ENCODE assay signal across 8 cellular contexts in the genomic region with DNA sequence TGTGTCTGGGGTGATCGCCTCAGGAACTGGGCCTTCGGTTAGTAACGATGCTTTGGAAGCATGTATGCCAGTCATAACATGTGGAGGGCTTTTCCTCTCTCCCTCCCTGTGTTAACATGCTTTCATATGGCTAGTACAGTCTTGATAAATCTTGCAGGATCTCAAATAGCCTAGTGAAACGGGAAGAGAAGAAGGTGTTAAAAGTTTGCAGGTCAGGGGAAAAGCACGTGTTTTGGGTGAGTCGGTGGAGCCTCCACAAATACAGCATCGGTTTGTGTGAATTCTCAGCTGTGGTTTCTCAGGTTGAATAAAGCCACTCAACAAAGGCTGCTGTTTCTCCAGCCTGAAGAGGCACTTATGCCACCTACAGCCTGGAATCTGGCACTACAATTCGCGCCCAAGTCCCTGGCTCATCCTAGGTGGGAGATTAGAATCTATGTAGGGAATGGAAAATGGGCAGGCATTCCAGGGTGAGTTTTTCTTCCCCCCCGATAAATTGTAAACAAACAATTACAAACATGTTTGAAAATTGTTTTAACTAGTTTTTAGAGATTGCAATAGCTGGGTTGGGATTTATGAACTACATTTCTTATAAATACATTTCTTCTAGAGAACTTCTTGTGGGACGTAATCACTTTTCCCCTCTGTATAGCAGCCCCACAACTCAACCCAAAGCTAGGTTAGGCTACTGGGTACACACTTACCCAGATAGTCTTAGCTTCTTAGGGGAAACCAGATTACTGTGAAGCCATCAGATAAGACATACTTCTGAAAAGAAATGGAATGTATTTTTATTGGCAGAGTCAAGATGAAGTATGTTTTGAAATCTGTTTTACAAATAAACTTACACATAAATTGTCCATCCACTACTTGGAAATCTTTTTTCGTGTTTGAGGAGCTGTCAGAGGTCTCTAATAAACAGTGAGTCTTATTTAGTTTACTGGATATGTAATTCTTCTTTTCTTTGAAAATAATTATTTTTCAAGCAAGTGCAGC. TPM values are rescaled to one million over a fixed set of nuclear protein-coding genes. Genes with fewer than 3 reads are reported as not detected.
A peak's percentile ranks its signal among the peaks of the same experiment; 100 is the strongest.
DNase-seq lines count a peak whose midpoint lies in the region; ATAC-seq, FAIRE-seq and TF ChIP-seq lines count a peak whose summit lies in the region.

No MANE protein-coding gene starts in this region.

- no peaks in the 10 kb centered on the region for H3K9me3 ChIP-seq in keratinocyte (ENCODE audit: control insufficient read depth, low read depth, low read length)

- dilution Hi-C loops in keratinocyte (cut with MboI; ENCODE audit: extremely low pct_ligation_motif_present, low sequenced_read_pairs), result no loop called here

- no peak overlapping the region for H2AFZ ChIP-seq in keratinocyte (ENCODE audit: control insufficient read depth, low read length)

- no peaks in the 10 kb centered on the region for H3K79me2 ChIP-seq in keratinocyte (ENCODE audit: control insufficient read depth, insufficient read depth, low read length)

- H3K27ac ChIP-seq in keratinocyte (ENCODE audit: control insufficient read depth, insufficient read depth, low read length), result no peak overlapping the region

- H3K9ac ChIP-seq in keratinocyte (ENCODE audit: control insufficient read depth, extremely low read depth, insufficient read depth, low read length), result no peak overlapping the region

- H3K4me3 ChIP-seq in keratinocyte (ENCODE audit: control insufficient read depth in 2 of 3, extremely low read depth in 1 of 3, insufficient read depth in 2 of 3, low read depth in 1 of 3, low read length in 3 of 3), result no peak overlapping the region

- peak overlapping the region; percentile 20 for H3K4me2 ChIP-seq in keratinocyte (ENCODE audit: control insufficient read depth, extremely low read depth, insufficient read depth, low read depth, low read length)

- FAIRE-seq in keratinocyte (lab: Jason Lieb, UNC), result peak; percentile 91

- peak; percentile 84 to 93 (median 87) for TF ChIP-seq CTCF in keratinocyte (optimal IDR thresholded peaks at IDR 0.05 in 1 of 3, IDR thresholded peaks at IDR 0.05 in 1 of 3, conservative IDR thresholded peaks at IDR 0.05 in 1 of 3; ENCODE audit: extremely low read depth in 1 of 3, insufficient read depth in 2 of 3, low read length in 3 of 3)

- no peaks in the 10 kb centered on the region for H3K9me1 ChIP-seq in keratinocyte (ENCODE audit: control insufficient read depth, extremely low read depth, insufficient read depth, low read length)

- H3K4me1 ChIP-seq in keratinocyte (ENCODE audit: control insufficient read depth, extremely low read depth, insufficient read depth, low read length), result peaks cover 5% of the 10 kb centered on the region

- ATAC-seq in GM18498 (IDR thresholded peaks at IDR 0.05; ENCODE audit: unreplicated experiment), result peak; percentile 98
- peak; percentile 99 for ATAC-seq in HG02678 (IDR thresholded peaks at IDR 0.05; ENCODE audit: unreplicated experiment)

- DNase-seq in AG08396 (ENCODE audit: low spot score) (peak; percentile 90), NCI-H1092 (lab: John Stamatoyannopoulos, UW) (peak; percentile 46), T-helper 22 cell (ENCODE audit: low read depth) (peak; percentile 23), keratinocyte (ENCODE audit: low read depth, low spot score) (no peak)
- peak; percentile 44 for DNase-seq in central memory CD4-positive, alpha-beta T cell
- peak; percentile 59 for DNase-seq in stimulated activated CD4-positive, alpha-beta T cell treated with anti-CD3 and anti-CD28 coated beads, Interleukin-2, amount 100 ng/mL, for 24 hours

- no peaks in the 10 kb centered on the region for H3K36me3 ChIP-seq in keratinocyte (ENCODE audit: control insufficient read depth in 2 of 2, extremely low read depth in 1 of 2, insufficient read depth in 2 of 2, low read length in 2 of 2)

- H4K20me1 ChIP-seq in keratinocyte (ENCODE audit: control insufficient read depth, extremely low read depth, insufficient read depth, low read length), result no peaks in the 10 kb centered on the region

- H3K27me3 ChIP-seq in keratinocyte (ENCODE audit: control insufficient read depth, extremely low read depth, insufficient read depth, low read length), result no peaks in the 10 kb centered on the region

RNA-seq across cellular contexts. Expression of gene GLRX3, which starts 8.3 kb away (rescaled TPM):
- 133 to 215 TPM (median 142 TPM) in 3 replicates for polyA plus RNA-seq in keratinocyte
- polyA plus RNA-seq in keratinocyte (2011; ENCODE audit: low read depth), result 193 TPM
- 122 and 206 TPM in 2 replicates for polyA plus RNA-seq in keratinocyte (2011; cell fraction: cytosol; rRNA removed)
- polyA plus RNA-seq in keratinocyte (2011; cell fraction: nucleus; rRNA removed), result 89.4 and 111 TPM in 2 replicates
- polyA plus RNA-seq in keratinocyte (2012; ENCODE audit: low replicate concordance), result 137 and 154 TPM in 2 replicates
- polyA minus RNA-seq in keratinocyte, result 18.8 to 50.7 TPM (median 33.0 TPM) in 3 replicates
- 60.4 TPM for polyA minus RNA-seq in keratinocyte (2011; cell fraction: cytosol; rRNA and poly(A)+ RNA removed)
- polyA minus RNA-seq in keratinocyte (2011; cell fraction: nucleus; rRNA and poly(A)+ RNA removed), result 26.6 and 34.0 TPM in 2 replicates

RNA-seq across cellular contexts. Expression of gene C10orf143, which starts 17.3 kb away (rescaled TPM):
- polyA plus RNA-seq in keratinocyte, result 1.2 to 1.8 TPM (median 1.4 TPM) in 3 replicates
- polyA plus RNA-seq in keratinocyte (2011; ENCODE audit: low read depth), result 0.40 TPM
- polyA plus RNA-seq in keratinocyte (2011; cell fraction: cytosol; rRNA removed), result 1.3 and 1.4 TPM in 2 replicates
- polyA plus RNA-seq in keratinocyte (2011; cell fraction: nucleus; rRNA removed), result 3.2 and 4.4 TPM in 2 replicates
- 1.2 and 2.2 TPM in 2 replicates for polyA plus RNA-seq in keratinocyte (2012; ENCODE audit: low replicate concordance)
- polyA minus RNA-seq in keratinocyte, result 0.61 to 1.4 TPM (median 0.85 TPM) in 3 replicates
- polyA minus RNA-seq in keratinocyte (2011; cell fraction: cytosol; rRNA and poly(A)+ RNA removed), result not detected
- 0.85 and 1.1 TPM in 2 replicates for polyA minus RNA-seq in keratinocyte (2011; cell fraction: nucleus; rRNA and poly(A)+ RNA removed)
